In genomic region chr22:48270731-48271130, GRCh38 we compare ENCODE assay signal across 29 cellular contexts.
"Had no signal": no experiment of that assay in that cellular context is flagged by ENCODE, and none has a peak within 500 bp of the region (broad histone marks: within the 10 kb centered on the region; RNA-seq: fewer than 3 reads in every experiment).

No MANE protein-coding gene starts in this region.

- H3K9me3 Mint-ChIP-seq: activated CD4-positive, alpha-beta memory T cell treated with anti-CD3 and anti-CD28 coated beads for 36 hours; activated CD4-positive, alpha-beta T cell treated with anti-CD3 and anti-CD28 coated beads, Interleukin-2, amount 10 ng/mL, durations not matched to agents 24 days and 14 days; activated naive CD4-positive, alpha-beta T cell treated with anti-CD3 and anti-CD28 coated beads for 36 hours; activated naive CD4-positive, alpha-beta T cell treated with anti-CD3 and anti-CD28 coated beads, Interleukin-2, amount 50 U/mL, for 24 hours; activated naive CD8-positive, alpha-beta T cell treated with anti-CD3 and anti-CD28 coated beads for 36 hours; activated naive CD8-positive, alpha-beta T cell treated with anti-CD3 and anti-CD28 coated beads, Interleukin-2, amount 50 U/mL, for 24 hours had no signal

- H3K4me3 Mint-ChIP-seq: activated CD4-positive, alpha-beta memory T cell treated with anti-CD3 and anti-CD28 coated beads for 36 hours; activated CD4-positive, alpha-beta T cell treated with anti-CD3 and anti-CD28 coated beads for 36 hours; activated CD4-positive, alpha-beta T cell treated with anti-CD3 and anti-CD28 coated beads, Interleukin-2, amount 10 ng/mL, durations not matched to agents 24 days and 14 days; activated CD8-positive, alpha-beta memory T cell treated with anti-CD3 and anti-CD28 coated beads, Interleukin-2, amount 10 ng/mL, durations not matched to agents 7 days and 5 days; activated CD8-positive, alpha-beta T cell treated with anti-CD3 and anti-CD28 coated beads, Interleukin-2, amount 10 ng/mL, durations not matched to agents 7 days and 5 days; activated naive CD4-positive, alpha-beta T cell treated with anti-CD3 and anti-CD28 coated beads for 36 hours; activated naive CD4-positive, alpha-beta T cell treated with anti-CD3 and anti-CD28 coated beads, Interleukin-2, amount 50 U/mL, for 24 hours; activated naive CD8-positive, alpha-beta T cell treated with anti-CD3 and anti-CD28 coated beads for 36 hours; activated naive CD8-positive, alpha-beta T cell treated with anti-CD3 and anti-CD28 coated beads, Interleukin-2, amount 50 U/mL, for 24 hours; activated T-helper 17 cell treated with anti-CD3 and anti-CD28 coated beads, Interleukin-2, amount 50 U/mL, for 72 hours had no signal

- H3K36me3 Mint-ChIP-seq: activated CD4-positive, alpha-beta memory T cell treated with anti-CD3 and anti-CD28 coated beads for 36 hours; activated CD8-positive, alpha-beta memory T cell treated with anti-CD3 and anti-CD28 coated beads, Interleukin-2, amount 10 ng/mL, durations not matched to agents 7 days and 5 days; activated naive CD4-positive, alpha-beta T cell treated with anti-CD3 and anti-CD28 coated beads, Interleukin-2, amount 50 U/mL, for 24 hours; activated naive CD8-positive, alpha-beta T cell treated with anti-CD3 and anti-CD28 coated beads for 36 hours had no signal

- FAIRE-seq: colon, endometrium, endothelial cell of umbilical vein had no signal

- H3K27me3 Mint-ChIP-seq: activated CD4-positive, alpha-beta T cell treated with anti-CD3 and anti-CD28 coated beads, Interleukin-2, amount 10 ng/mL, durations not matched to agents 24 days and 14 days; activated CD8-positive, alpha-beta memory T cell treated with anti-CD3 and anti-CD28 coated beads, Interleukin-2, amount 10 ng/mL, durations not matched to agents 7 days and 5 days; activated naive CD4-positive, alpha-beta T cell treated with anti-CD3 and anti-CD28 coated beads, Interleukin-2, amount 50 U/mL, for 24 hours had no signal

- ATAC-seq: activated CD4-positive, alpha-beta T cell treated with anti-CD3 and anti-CD28 coated beads for 36 hours; activated CD8-positive, alpha-beta memory T cell treated with anti-CD3 and anti-CD28 coated beads, Interleukin-2, amount 10 ng/mL, durations not matched to agents 7 days and 5 days; activated CD8-positive, alpha-beta T cell treated with anti-CD3 and anti-CD28 coated beads, Interleukin-2, amount 10 ng/mL, durations not matched to agents 7 days and 5 days; activated naive CD8-positive, alpha-beta T cell treated with anti-CD3 and anti-CD28 coated beads, Interleukin-2, amount 50 U/mL, for 24 hours; activated T-helper 17 cell treated with anti-CD3 and anti-CD28 coated beads, Interleukin-2, amount 50 U/mL, for 72 hours; body of pancreas; gastroesophageal sphincter had no signal

- DNase-seq: activated CD4-positive, alpha-beta memory T cell treated with anti-CD3 and anti-CD28 coated beads for 36 hours; activated CD4-positive, alpha-beta T cell treated with anti-CD3 and anti-CD28 coated beads for 36 hours; activated CD4-positive, alpha-beta T cell treated with anti-CD3 and anti-CD28 coated beads, Interleukin-2, amount 10 ng/mL, durations not matched to agents 24 days and 14 days; activated CD4-positive, CD25-positive, alpha-beta regulatory T cell; activated CD4-positive, CD25-positive, alpha-beta regulatory T cell treated with anti-CD3 and anti-CD28 coated beads, Interleukin-2, amount 50 U/mL, for 72 hours; activated CD8-positive, alpha-beta memory T cell treated with anti-CD3 and anti-CD28 coated beads, Interleukin-2, amount 10 ng/mL, durations not matched to agents 7 days and 5 days; activated CD8-positive, alpha-beta memory T cell treated with anti-CD3 and anti-CD28 coated beads, Interleukin-2, amount 50 U/mL, for 4 hours; activated CD8-positive, alpha-beta T cell treated with anti-CD3 and anti-CD28 coated beads, Interleukin-2, amount 10 ng/mL, durations not matched to agents 7 days and 5 days; activated effector memory CD4-positive, alpha-beta T cell treated with Interleukin-2 at 50 U/mL for 16 hours; activated naive CD4-positive, alpha-beta T cell treated with anti-CD3 and anti-CD28 coated beads for 36 hours; activated naive CD8-positive, alpha-beta T cell treated with anti-CD3 and anti-CD28 coated beads for 36 hours; activated naive CD8-positive, alpha-beta T cell treated with anti-CD3 and anti-CD28 coated beads, Interleukin-2, amount 50 U/mL, for 24 hours; activated T-cell treated with anti-CD3 and anti-CD28 coated beads, Interleukin-2, amount 50 U/mL, for 1 hour; adrenal gland; amygdala; aorta; body of pancreas; caudate nucleus; effector CD8-positive, alpha-beta T cell; esophagus squamous epithelium; foreskin melanocyte; T-helper 2 cell had no signal

- H3K4me3 ChIP-seq: adrenal gland, body of pancreas, esophagus squamous epithelium, gastroesophageal sphincter had no signal

- H3K9me3 ChIP-seq: adrenal gland, body of pancreas, esophagus squamous epithelium, gastroesophageal sphincter had no signal

- H3K27ac ChIP-seq: adrenal gland, body of pancreas, epithelial cell of prostate, esophagus squamous epithelium, gastroesophageal sphincter had no signal

- H3K4me1 ChIP-seq: adrenal gland, body of pancreas, esophagus squamous epithelium, gastroesophageal sphincter had no signal

- H3K36me3 ChIP-seq: adrenal gland, esophagus squamous epithelium, gastroesophageal sphincter had no signal

- H3K4me1 Mint-ChIP-seq: activated CD4-positive, alpha-beta T cell treated with anti-CD3 and anti-CD28 coated beads for 36 hours; activated CD4-positive, alpha-beta T cell treated with anti-CD3 and anti-CD28 coated beads, Interleukin-2, amount 10 ng/mL, durations not matched to agents 24 days and 14 days; activated CD8-positive, alpha-beta memory T cell treated with anti-CD3 and anti-CD28 coated beads, Interleukin-2, amount 10 ng/mL, durations not matched to agents 7 days and 5 days; activated naive CD4-positive, alpha-beta T cell treated with anti-CD3 and anti-CD28 coated beads, Interleukin-2, amount 50 U/mL, for 24 hours; activated naive CD8-positive, alpha-beta T cell treated with anti-CD3 and anti-CD28 coated beads for 36 hours; activated naive CD8-positive, alpha-beta T cell treated with anti-CD3 and anti-CD28 coated beads, Interleukin-2, amount 50 U/mL, for 24 hours; activated T-helper 17 cell treated with anti-CD3 and anti-CD28 coated beads, Interleukin-2, amount 50 U/mL, for 72 hours had no signal

- H3K27me3 ChIP-seq: adrenal gland, body of pancreas had no signal

- H3K27ac Mint-ChIP-seq: activated CD4-positive, alpha-beta memory T cell treated with anti-CD3 and anti-CD28 coated beads for 36 hours; activated CD4-positive, alpha-beta T cell treated with anti-CD3 and anti-CD28 coated beads for 36 hours; activated CD4-positive, alpha-beta T cell treated with anti-CD3 and anti-CD28 coated beads, Interleukin-2, amount 10 ng/mL, durations not matched to agents 24 days and 14 days; activated CD8-positive, alpha-beta memory T cell treated with anti-CD3 and anti-CD28 coated beads, Interleukin-2, amount 10 ng/mL, durations not matched to agents 7 days and 5 days; activated CD8-positive, alpha-beta T cell treated with anti-CD3 and anti-CD28 coated beads, Interleukin-2, amount 10 ng/mL, durations not matched to agents 7 days and 5 days; activated naive CD4-positive, alpha-beta T cell treated with anti-CD3 and anti-CD28 coated beads for 36 hours; activated naive CD4-positive, alpha-beta T cell treated with anti-CD3 and anti-CD28 coated beads, Interleukin-2, amount 50 U/mL, for 24 hours; activated naive CD8-positive, alpha-beta T cell treated with anti-CD3 and anti-CD28 coated beads for 36 hours; activated naive CD8-positive, alpha-beta T cell treated with anti-CD3 and anti-CD28 coated beads, Interleukin-2, amount 50 U/mL, for 24 hours; activated T-helper 17 cell treated with anti-CD3 and anti-CD28 coated beads, Interleukin-2, amount 50 U/mL, for 72 hours had no signal
